Comparison of ENCODE assay signal across 1 cellular context in the genomic region with DNA sequence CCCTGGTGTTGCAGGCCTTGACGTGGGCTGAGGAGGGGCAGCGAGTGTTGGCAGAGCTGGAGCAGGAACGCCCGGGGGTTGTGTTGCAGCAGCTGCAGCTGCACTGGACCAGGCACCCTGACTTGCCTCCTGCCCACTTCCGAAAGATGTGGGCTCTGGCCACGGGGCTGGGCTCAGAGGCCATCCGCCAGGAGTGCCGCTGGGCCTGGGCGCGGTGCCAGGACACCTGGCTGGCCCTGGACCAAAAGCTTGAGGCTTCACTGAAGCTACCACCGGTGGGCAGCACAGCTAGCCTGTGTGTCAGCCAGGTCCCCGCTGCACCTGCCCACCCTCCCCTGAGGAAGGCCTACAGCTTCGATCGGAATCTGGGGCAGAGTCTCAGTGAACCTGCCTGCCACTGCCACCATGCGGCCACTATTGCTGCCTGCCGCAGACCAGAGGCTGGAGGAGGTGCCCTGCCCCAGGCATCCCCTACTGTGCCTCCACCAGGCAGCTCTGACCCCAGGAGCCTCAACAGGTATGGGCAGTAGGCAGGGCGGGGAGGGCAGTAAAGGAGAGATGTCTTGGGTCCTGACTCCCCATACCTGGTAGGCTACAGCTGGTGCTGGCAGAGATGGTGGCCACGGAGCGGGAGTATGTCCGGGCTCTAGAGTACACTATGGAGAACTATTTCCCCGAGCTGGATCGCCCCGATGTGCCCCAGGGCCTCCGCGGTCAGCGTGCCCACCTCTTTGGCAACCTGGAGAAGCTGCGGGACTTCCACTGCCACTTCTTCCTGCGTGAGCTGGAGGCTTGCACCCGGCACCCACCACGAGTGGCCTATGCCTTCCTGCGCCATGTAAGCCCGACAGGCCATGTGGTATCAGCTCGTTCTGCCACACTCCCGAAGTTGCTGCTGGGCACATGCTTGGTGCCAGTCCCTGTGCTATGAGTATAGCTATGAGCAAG.
TF ChIP-seq lines count a peak whose summit lies in the region.

No MANE protein-coding gene starts in this region.

TF ChIP-seq in liver, 16 proteins besides CTCF, POLR2A, EP300 and RAD21:
- TF ChIP-seq FOXA1 (IDR thresholded peaks at IDR 0.05) (no peak), FOXA2 (IDR thresholded peaks at IDR 0.05) (no peak), EGR1 (IDR thresholded peaks at IDR 0.05; ENCODE audit: low read depth in 2 of 2) (no peak), HNF4G (IDR thresholded peaks at IDR 0.05) (no peak), GABPA (IDR thresholded peaks at IDR 0.05 in 1 of 2, conservative IDR thresholded peaks at IDR 0.05 in 1 of 2) (no peak), TAF1 (conservative IDR thresholded peaks at IDR 0.05) (no peak), SP1 (IDR thresholded peaks at IDR 0.05) (no peak), HNF4A (conservative IDR thresholded peaks at IDR 0.05) (no peak)
- TF ChIP-seq, protein P1, sequence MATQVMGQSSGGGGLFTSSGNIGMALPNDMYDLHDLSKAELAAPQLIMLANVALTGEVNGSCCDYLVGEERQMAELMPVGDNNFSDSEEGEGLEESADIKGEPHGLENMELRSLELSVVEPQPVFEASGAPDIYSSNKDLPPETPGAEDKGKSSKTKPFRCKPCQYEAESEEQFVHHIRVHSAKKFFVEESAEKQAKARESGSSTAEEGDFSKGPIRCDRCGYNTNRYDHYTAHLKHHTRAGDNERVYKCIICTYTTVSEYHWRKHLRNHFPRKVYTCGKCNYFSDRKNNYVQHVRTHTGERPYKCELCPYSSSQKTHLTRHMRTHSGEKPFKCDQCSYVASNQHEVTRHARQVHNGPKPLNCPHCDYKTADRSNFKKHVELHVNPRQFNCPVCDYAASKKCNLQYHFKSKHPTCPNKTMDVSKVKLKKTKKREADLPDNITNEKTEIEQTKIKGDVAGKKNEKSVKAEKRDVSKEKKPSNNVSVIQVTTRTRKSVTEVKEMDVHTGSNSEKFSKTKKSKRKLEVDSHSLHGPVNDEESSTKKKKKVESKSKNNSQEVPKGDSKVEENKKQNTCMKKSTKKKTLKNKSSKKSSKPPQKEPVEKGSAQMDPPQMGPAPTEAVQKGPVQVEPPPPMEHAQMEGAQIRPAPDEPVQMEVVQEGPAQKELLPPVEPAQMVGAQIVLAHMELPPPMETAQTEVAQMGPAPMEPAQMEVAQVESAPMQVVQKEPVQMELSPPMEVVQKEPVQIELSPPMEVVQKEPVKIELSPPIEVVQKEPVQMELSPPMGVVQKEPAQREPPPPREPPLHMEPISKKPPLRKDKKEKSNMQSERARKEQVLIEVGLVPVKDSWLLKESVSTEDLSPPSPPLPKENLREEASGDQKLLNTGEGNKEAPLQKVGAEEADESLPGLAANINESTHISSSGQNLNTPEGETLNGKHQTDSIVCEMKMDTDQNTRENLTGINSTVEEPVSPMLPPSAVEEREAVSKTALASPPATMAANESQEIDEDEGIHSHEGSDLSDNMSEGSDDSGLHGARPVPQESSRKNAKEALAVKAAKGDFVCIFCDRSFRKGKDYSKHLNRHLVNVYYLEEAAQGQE (IDR thresholded peaks at IDR 0.05), result no peak
- TF ChIP-seq, protein P2, sequence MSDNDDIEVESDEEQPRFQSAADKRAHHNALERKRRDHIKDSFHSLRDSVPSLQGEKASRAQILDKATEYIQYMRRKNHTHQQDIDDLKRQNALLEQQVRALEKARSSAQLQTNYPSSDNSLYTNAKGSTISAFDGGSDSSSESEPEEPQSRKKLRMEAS (IDR thresholded peaks at IDR 0.05), result no peak
- TF ChIP-seq, protein P3, sequence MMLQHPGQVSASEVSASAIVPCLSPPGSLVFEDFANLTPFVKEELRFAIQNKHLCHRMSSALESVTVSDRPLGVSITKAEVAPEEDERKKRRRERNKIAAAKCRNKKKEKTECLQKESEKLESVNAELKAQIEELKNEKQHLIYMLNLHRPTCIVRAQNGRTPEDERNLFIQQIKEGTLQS (IDR thresholded peaks at IDR 0.05), result no peak
